Comparison of ENCODE assay signal across 8 cellular contexts in the genomic region with DNA sequence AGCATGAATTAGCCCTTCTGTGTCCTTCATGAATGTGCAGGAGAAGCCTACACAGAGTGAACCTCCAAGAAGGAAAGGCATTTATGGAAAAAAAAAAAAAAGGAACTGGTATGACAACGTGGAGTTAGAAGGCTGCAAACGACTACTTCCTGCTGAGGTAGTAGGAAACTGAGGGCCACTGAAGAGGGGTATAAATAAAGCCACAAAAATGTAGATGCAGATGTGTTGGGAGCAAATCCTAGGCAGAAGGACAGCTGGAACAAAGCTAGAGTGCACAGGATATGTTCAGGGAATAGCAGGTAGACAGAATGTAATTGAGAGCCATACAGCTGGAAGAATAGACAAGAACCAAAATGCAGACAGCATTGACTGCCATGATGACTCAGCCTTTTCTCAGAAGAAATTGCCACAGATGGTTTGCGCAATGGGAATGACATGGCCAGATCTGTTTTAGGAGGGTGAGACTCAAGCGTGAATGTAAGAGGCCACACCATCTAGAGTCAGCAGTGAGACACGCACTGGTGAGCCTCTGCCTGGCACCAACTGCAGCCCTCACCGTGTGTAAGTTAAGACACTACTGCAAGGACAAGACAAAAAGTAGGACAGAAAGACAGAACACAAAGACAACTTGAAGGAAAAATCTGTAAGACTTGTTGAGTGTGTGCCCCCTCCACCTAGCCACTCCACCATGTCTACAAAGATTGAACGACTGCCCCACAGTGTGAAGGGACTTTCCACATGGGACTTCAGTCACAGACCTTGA.
A peak's percentile ranks its signal among the peaks of the same experiment; 100 is the strongest.
DNase-seq lines count a peak whose midpoint lies in the region; ATAC-seq and TF ChIP-seq lines count a peak whose summit lies in the region.

No MANE protein-coding gene starts in this region.

- peaks cover 21% of the 10 kb centered on the region for H3K27me3 Mint-ChIP-seq in activated naive CD4-positive, alpha-beta T cell treated with anti-CD3 and anti-CD28 coated beads for 36 hours (ENCODE audit: low read depth)

- H3K4me2 ChIP-seq in mesendoderm (ENCODE audit: low read length), result no peak overlapping the region

- H3K27ac ChIP-seq in Panc1 (ENCODE audit: low read length), result peak overlapping the region; percentile 30
- peak overlapping the region in 47 of 59 donors; percentile 8 to 76 (median 46) for H3K27ac ChIP-seq in dorsolateral prefrontal cortex
- no peak overlapping the region for H3K27ac ChIP-seq in mesendoderm (ENCODE audit: low read depth, low read length)
- H3K27ac ChIP-seq in vagina, result peak overlapping the region; percentile 66

- H3K23ac ChIP-seq in mesendoderm (ENCODE audit: low read length), result no peak overlapping the region

- no peaks in the 10 kb centered on the region for H3K36me3 ChIP-seq in Panc1 (ENCODE audit: control insufficient read depth, insufficient read depth, low read length)
- no peaks in the 10 kb centered on the region for H3K36me3 ChIP-seq in mesendoderm (ENCODE audit: control insufficient read depth, insufficient read depth, low read length)
- no peaks in the 10 kb centered on the region for H3K36me3 ChIP-seq in vagina

- ATAC-seq in Panc1 (peak; percentile 78; the same call in 1 of the 2 replicates), GM18861 (IDR thresholded peaks at IDR 0.05; ENCODE audit: unreplicated experiment) (no peak)

- CTCF ChIA-PET in activated naive CD4-positive, alpha-beta T cell treated with anti-CD3 and anti-CD28 coated beads for 36 hours (lab: Charles Lee), result interaction anchor here (0.6 kb wide), 1 partner anchor 368 kb away, joined by 5 read pairs; no protein-coding TSS in a partner anchor
- CTCF ChIA-PET in Panc1 (lab: Charles Lee), result no interaction called here

- no peaks in the 10 kb centered on the region for H3K4me1 ChIP-seq in Panc1 (ENCODE audit: control insufficient read depth, insufficient read depth, low read length)
- H3K4me1 ChIP-seq in mesendoderm (ENCODE audit: control insufficient read depth, low read depth, low read length), result peaks cover 3% of the 10 kb centered on the region
- H3K4me1 ChIP-seq in vagina, result peaks cover 63% of the 10 kb centered on the region

- WGBS in mesendoderm (ENCODE audit: extremely low coverage, insufficient coverage, low lambda C conversion rate), result no CpG with 5 or more reads among the region's 7 CpGs

- peaks cover 3% of the 10 kb centered on the region for H3K79me1 ChIP-seq in mesendoderm (ENCODE audit: low read length)

- DNase-seq in activated naive CD4-positive, alpha-beta T cell treated with anti-CD3 and anti-CD28 coated beads for 36 hours, result peak; percentile 35
- DNase-seq in activated naive CD4-positive, alpha-beta T cell treated with Interleukin-2 at 50 U/mL for 16 hours, result no peak
- DNase-seq in Panc1 (ENCODE audit: low read depth, low spot score) (peak; percentile 82), dorsolateral prefrontal cortex (peak in 5 of 10 donors; percentile 42 to 74 (median 55)), mesendoderm (peak; percentile 62), vagina (ENCODE audit: extremely low spot score in 2 of 2) (peak in 1 of 2 donors; percentile 97), NCI-H2107 treated with DMSO at 0.1 percent for 48 hours (lab: John Stamatoyannopoulos, UW; ENCODE audit: unreplicated experiment) (no peak)

- no peak for TF ChIP-seq POLR2A in vagina (IDR thresholded peaks at IDR 0.05)

- BruUV-seq in Panc1 (replicated peaks; lab: Mats Ljungman, UMichigan), result no TSS peak

- no peak overlapping the region for H3K56ac ChIP-seq in mesendoderm (ENCODE audit: low read length)

- TF ChIP-seq CTCF in Panc1 (IDR thresholded peaks at IDR 0.05) (no peak), dorsolateral prefrontal cortex (IDR thresholded peaks at IDR 0.05 in 54 of 56, conservative IDR thresholded peaks at IDR 0.05 in 2 of 56; ENCODE audit: low read depth in 1 of 56, partially characterized antibody in 56 of 56) (peak in 4 of 56 donors; percentile 12 to 19 (median 14)), vagina (IDR thresholded peaks at IDR 0.05) (no peak)

- H4K5ac ChIP-seq in mesendoderm (ENCODE audit: low read length), result no peak overlapping the region

- intact Hi-C loops in activated naive CD4-positive, alpha-beta T cell treated with anti-CD3 and anti-CD28 coated beads for 36 hours (cut with micrococcal nuclease), result no loop called here
- intact Hi-C loops in Panc1 (cut with micrococcal nuclease; ENCODE audit: unreplicated experiment), result no loop called here
- intact Hi-C loops in dorsolateral prefrontal cortex (cut with DNase I), result no loop called here
- intact Hi-C loops in vagina (cut with DNase I), result no loop called here

- H3K9me3 Mint-ChIP-seq in activated naive CD4-positive, alpha-beta T cell treated with anti-CD3 and anti-CD28 coated beads for 36 hours, result no peaks in the 10 kb centered on the region

- H3K4me3 ChIP-seq in Panc1 (ENCODE audit: low read depth in 2 of 2, low read length in 2 of 2), result no peak overlapping the region
- peak overlapping the region in 1 of 59 donors; percentile 8 for H3K4me3 ChIP-seq in dorsolateral prefrontal cortex
- no peak overlapping the region for H3K4me3 ChIP-seq in mesendoderm (ENCODE audit: low read length)
- H3K4me3 ChIP-seq in vagina, result no peak overlapping the region

- no peaks in the 10 kb centered on the region for H3K36me3 Mint-ChIP-seq in activated naive CD4-positive, alpha-beta T cell treated with anti-CD3 and anti-CD28 coated beads for 36 hours (ENCODE audit: low read depth)

- no peaks in the 10 kb centered on the region for H3K9me3 ChIP-seq in Panc1 (ENCODE audit: control insufficient read depth, insufficient read depth, low read depth, low read length)
- H3K9me3 ChIP-seq in vagina, result no peaks in the 10 kb centered on the region

- no peak overlapping the region for H3K4me3 Mint-ChIP-seq in activated naive CD4-positive, alpha-beta T cell treated with anti-CD3 and anti-CD28 coated beads for 36 hours

- H3K79me2 ChIP-seq in mesendoderm (ENCODE audit: control insufficient read depth, insufficient read depth, low read length), result no peaks in the 10 kb centered on the region

- no peak overlapping the region for H2BK120ac ChIP-seq in mesendoderm (ENCODE audit: low read depth, low read length)

- no peak overlapping the region for H3K27ac Mint-ChIP-seq in activated naive CD4-positive, alpha-beta T cell treated with anti-CD3 and anti-CD28 coated beads for 36 hours

- no peak overlapping the region for H2AK5ac ChIP-seq in mesendoderm (ENCODE audit: low read length)

- H4K8ac ChIP-seq in mesendoderm (ENCODE audit: low read depth, low read length), result no peak overlapping the region

- no peak overlapping the region for H3K18ac ChIP-seq in mesendoderm (ENCODE audit: low read length)

- H3K27me3 ChIP-seq in Panc1 (ENCODE audit: control insufficient read depth, insufficient read depth, low read length) (no peaks in the 10 kb centered on the region), dorsolateral prefrontal cortex (no peaks in the 10 kb centered on the region), mesendoderm (ENCODE audit: insufficient read depth, low read length, poor library complexity) (no peaks in the 10 kb centered on the region), vagina (no peaks in the 10 kb centered on the region)

- in situ Hi-C loops in Panc1 (cut with HindIII; ENCODE audit: low pct_unique_long_range_greater_than_20kb, low sequenced_read_pairs), result no loop called here

- H2BK5ac ChIP-seq in mesendoderm (ENCODE audit: low read length), result no peak overlapping the region

- POLR2A ChIA-PET in Panc1 (lab: Charles Lee), result no interaction called here

- no peak overlapping the region for H2BK15ac ChIP-seq in mesendoderm (replicated peaks; ENCODE audit: low read depth)

- no peak overlapping the region for H3K9ac ChIP-seq in mesendoderm (ENCODE audit: low read length)

- no peaks in the 10 kb centered on the region for H3K4me1 Mint-ChIP-seq in activated naive CD4-positive, alpha-beta T cell treated with anti-CD3 and anti-CD28 coated beads for 36 hours (ENCODE audit: low read depth)

- no peak overlapping the region for H3K4ac ChIP-seq in mesendoderm (ENCODE audit: low read depth, low read length)

Comparison
In these comparisons a context has a peak if more than half of its experiments do, and no peak if none do; other contexts are left out.
1. DNase-seq: peak in activated naive CD4-positive, alpha-beta T cell treated with anti-CD3 and anti-CD28 coated beads for 36 hours (single experiment), Panc1 (single experiment) and mesendoderm (single experiment); none in activated naive CD4-positive, alpha-beta T cell treated with Interleukin-2 at 50 U/mL for 16 hours (single experiment) and NCI-H2107 treated with DMSO at 0.1 percent for 48 hours (single experiment).